ENCODE assay signal across 8 cellular contexts in the genomic region with DNA sequence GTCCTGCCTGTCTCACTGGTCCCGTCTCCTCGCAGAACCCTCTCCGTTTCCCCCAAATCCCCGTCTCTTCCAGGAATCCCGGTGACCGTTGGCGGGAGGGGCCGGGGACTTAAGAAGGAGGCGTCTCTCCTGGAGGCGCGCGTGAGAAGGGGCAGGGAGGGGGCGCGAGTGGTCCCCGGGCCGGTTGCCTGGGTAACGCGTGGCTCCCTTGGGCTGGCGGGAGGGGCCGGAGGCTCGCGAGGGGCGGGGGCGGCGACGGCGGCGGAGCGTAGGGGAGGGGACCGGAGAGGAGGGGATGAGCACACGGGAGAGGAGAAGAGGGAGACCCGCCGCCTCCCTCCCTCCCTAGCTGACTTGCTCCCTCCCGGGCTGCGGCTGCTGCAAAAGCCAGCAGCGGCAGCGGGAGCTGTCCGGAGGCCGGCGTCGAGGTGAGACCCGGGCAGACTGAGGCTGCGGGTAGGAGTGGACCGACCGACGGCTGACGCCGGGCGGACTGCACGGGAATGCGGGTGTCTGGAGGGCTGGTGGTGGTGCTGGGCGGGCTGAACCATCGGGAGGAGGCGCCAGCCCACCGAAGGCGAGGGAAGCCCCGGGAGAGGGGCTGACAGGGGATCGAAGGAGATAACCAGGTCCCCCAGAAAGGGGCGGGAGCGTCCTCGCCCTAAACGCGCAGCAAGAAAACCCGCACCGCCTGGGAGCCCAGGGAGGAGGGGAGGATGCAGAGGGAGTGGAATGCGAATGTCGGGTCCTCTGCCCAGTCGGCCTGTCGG. TPM values are rescaled to one million over a fixed set of nuclear protein-coding genes. Genes with fewer than 3 reads are reported as not detected.
DNase-seq lines count a peak whose midpoint lies in the region; ATAC-seq and TF ChIP-seq lines count a peak whose summit lies in the region.

A gene (plus strand): TSS at position 298 of the 770 bp plus-strand sequence. CDS start 862 bp downstream, outside the sequence.

- H3K4me3 ChIP-seq in ascending aorta (peak within 1 kb of the TSS; percentile 66 to 70), retinal pigment epithelial cell (ENCODE audit: low read length) (peak within 1 kb of the TSS; percentile 56)

- DNase-seq in stimulated activated CD4-positive, alpha-beta T cell treated with anti-CD3 and anti-CD28 coated beads, Interleukin-12 subunit alpha, Interleukin-12 subunit beta, amount 100 ng/mL, for 4 hours, result peak; percentile 57
- no peak for DNase-seq in stimulated activated CD4-positive, alpha-beta T cell treated with anti-CD3 and anti-CD28 coated beads, Interleukin-2, amount 100 ng/mL, for 48 hours
- peak; percentile 79 for DNase-seq in OCI-M1 (lab: John Stamatoyannopoulos, UW)
- DNase-seq in ascending aorta (ENCODE audit: low spot score in 2 of 2), result peak in 1 of 2 donors; percentile 89
- DNase-seq in hypothalamus (lab: John Stamatoyannopoulos, UW), result peak in 42 of 51 donors; percentile 25 to 83 (median 68)
- DNase-seq in retinal pigment epithelial cell (ENCODE audit: low read depth), result no peak

- intact Hi-C loops in ascending aorta (cut with DNase I), result loop anchor here (10.0 kb wide), 1 partner anchor 563 kb away; a partner anchor contains a TSS

- peaks cover 14 to 19% of the 10 kb centered on the region in 2 donors for H3K36me3 ChIP-seq in ascending aorta

- ATAC-seq in GM19467 (IDR thresholded peaks at IDR 0.05; ENCODE audit: unreplicated experiment) (no peak), HG03457 (IDR thresholded peaks at IDR 0.05; ENCODE audit: unreplicated experiment) (no peak)

- TF ChIP-seq CTCF in ascending aorta (IDR thresholded peaks at IDR 0.05) (no peak), retinal pigment epithelial cell (conservative IDR thresholded peaks at IDR 0.05; ENCODE audit: low read depth, low read length) (no peak)

- H3K27me3 ChIP-seq in ascending aorta, result no peaks in the 10 kb centered on the region

- H3K9me3 ChIP-seq in ascending aorta, result no peaks in the 10 kb centered on the region

- peaks cover 18 to 57% of the 10 kb centered on the region in 2 donors for H3K4me1 ChIP-seq in ascending aorta

- peak within 1 kb of the TSS; percentile 88 to 94 for H3K27ac ChIP-seq in ascending aorta

RNA-seq across cellular contexts. Expression of the gene that starts here (rescaled TPM):
- total RNA-seq in ascending aorta, result 5.0 TPM

Comparison
In these comparisons a context has a peak if more than half of its experiments do, and no peak if none do; other contexts are left out.
1. DNase-seq: peak in stimulated activated CD4-positive, alpha-beta T cell treated with anti-CD3 and anti-CD28 coated beads, Interleukin-12 subunit alpha, Interleukin-12 subunit beta, amount 100 ng/mL, for 4 hours (single experiment), OCI-M1 (single experiment) and hypothalamus (42 of 51); none in stimulated activated CD4-positive, alpha-beta T cell treated with anti-CD3 and anti-CD28 coated beads, Interleukin-2, amount 100 ng/mL, for 48 hours (0 of 2) and retinal pigment epithelial cell (single experiment).